Comparison of ENCODE assay signal across 11 cellular contexts in genomic region chr4:7929530-7929951, GRCh38. TPM values are rescaled to one million over a fixed set of nuclear protein-coding genes. Genes with fewer than 3 reads are reported as not detected.
DNase-seq lines count a peak whose midpoint lies in the region; ATAC-seq and TF ChIP-seq lines count a peak whose summit lies in the region.
"Had no signal": no experiment of that assay in that cellular context is flagged by ENCODE, and none has a peak within 500 bp of the region (broad histone marks: within the 10 kb centered on the region; RNA-seq: fewer than 3 reads in every experiment).

No MANE protein-coding gene starts in this region.

- TF ChIP-seq POLR2A in lower leg skin (IDR thresholded peaks at IDR 0.05) (no peak), uterus (IDR thresholded peaks at IDR 0.05) (no peak)

- no peaks in the 10 kb centered on the region for H3K27me3 ChIP-seq in uterus

- intact Hi-C loops in lower leg skin (cut with DNase I; ENCODE audit: low total_unique reads) (no loop called here), uterus (cut with DNase I; ENCODE audit: low total_unique reads) (no loop called here)

- H3K4me3 ChIP-seq in coronary artery (peak overlapping the region; percentile 27), lower leg skin (ENCODE audit: low read depth, poor library complexity, severe bottlenecking) (no peak overlapping the region), uterus (no peak overlapping the region)

- DNase-seq in activated effector memory CD4-positive, alpha-beta T cell treated with anti-CD3 and anti-CD28 coated beads, Interleukin-2, amount 50 U/mL, for 16 hours = peak; percentile 53
- DNase-seq in activated effector memory CD4-positive, alpha-beta T cell treated with Interleukin-2 at 50 U/mL for 16 hours = no peak
- DNase-seq in coronary artery (ENCODE audit: low spot score) (no peak), lower leg skin (ENCODE audit: low spot score in 2 of 2) (peak; percentile 63 to 88), uterus (no peak), NCI-H524 (lab: John Stamatoyannopoulos, UW) (no peak), HCEC 1CT (no peak)
- DNase-seq: activated CD4-positive, alpha-beta T cell treated with anti-CD3 and anti-CD28 coated beads, Interleukin-2, amount 10 ng/mL, durations not matched to agents 24 days and 14 days; AML-193; amniotic stem cell had no signal

- ATAC-seq in GM18907 (IDR thresholded peaks at IDR 0.05; ENCODE audit: unreplicated experiment) = no peak

- 14 to 17% methylated on average over 6 of the region's 6 CpGs for WGBS in lower leg skin, 2 donors

- H3K27ac ChIP-seq in coronary artery = peak overlapping the region in 1 of 2 donors; percentile 60
- H3K27ac ChIP-seq in uterus = peak overlapping the region; percentile 13 to 22

- no peaks in the 10 kb centered on the region for H3K9me3 ChIP-seq in uterus

- H3K4me1 ChIP-seq in uterus = peaks cover 0 to 11% of the 10 kb centered on the region in 2 donors

- no peak for TF ChIP-seq CTCF in coronary artery (IDR thresholded peaks at IDR 0.05)
- no peak for TF ChIP-seq CTCF in lower leg skin (IDR thresholded peaks at IDR 0.05)
- no peak for TF ChIP-seq CTCF in uterus (IDR thresholded peaks at IDR 0.05)

- H3K36me3 ChIP-seq in uterus = no peaks in the 10 kb centered on the region

RNA-seq across cellular contexts. Expression of gene AFAP1, which starts 10.1 kb away (rescaled TPM):
- 10 to 100 TPM in 3 of 4 donors, 1 to 10 TPM in 1; 8.2 to 22.3 (median 15.2) TPM for total RNA-seq in lower leg skin
- 10 to 100 TPM in 2 of 4 donors, 1 to 10 TPM in 2; 8.2 to 55.0 (median 28.9) TPM for total RNA-seq in uterus

Comparison
In these comparisons a context has a peak if more than half of its experiments do, and no peak if none do; other contexts are left out.
1. DNase-seq: peak in activated effector memory CD4-positive, alpha-beta T cell treated with anti-CD3 and anti-CD28 coated beads, Interleukin-2, amount 50 U/mL, for 16 hours (single experiment) and lower leg skin (2 of 2); none in activated effector memory CD4-positive, alpha-beta T cell treated with Interleukin-2 at 50 U/mL for 16 hours (single experiment), coronary artery (single experiment), uterus (0 of 2), NCI-H524 (0 of 2) and HCEC 1CT (single experiment).